In genomic region chr5:61162832-61163567, GRCh38 we compare ENCODE assay signal across 8 cellular contexts. TPM values are rescaled to one million over a fixed set of nuclear protein-coding genes. Genes with fewer than 3 reads are reported as not detected.
DNase-seq lines count a peak whose midpoint lies in the region; ATAC-seq, FAIRE-seq and TF ChIP-seq lines count a peak whose summit lies in the region.

No MANE protein-coding gene starts in this region.

- no peaks in the 10 kb centered on the region for H4K20me1 ChIP-seq in BLaER1

- DNase-seq in HCEC 1CT (peak; percentile 41), SJCRH30 (peak; percentile 47 to 64), mesendoderm (peak; percentile 62), upper lobe of right lung (no peak), GM12892 (ENCODE audit: insufficient read length) (no peak)
- no peak for DNase-seq in effector memory CD4-positive, alpha-beta T cell

- H3K56ac ChIP-seq in mesendoderm (ENCODE audit: low read length): peak overlapping the region; percentile 100

- H3K9me3 ChIP-seq in BLaER1: peaks cover 3% of the 10 kb centered on the region; the same call in 1 of the 2 replicates
- H3K9me3 ChIP-seq in SJCRH30 (replicated peaks): no peaks in the 10 kb centered on the region
- no peaks in the 10 kb centered on the region for H3K9me3 ChIP-seq in effector memory CD4-positive, alpha-beta T cell (ENCODE audit: control insufficient read depth, low read length)
- H3K9me3 ChIP-seq in upper lobe of right lung: no peaks in the 10 kb centered on the region

- FAIRE-seq in GM12892 (lab: Jason Lieb, UNC): no peak

- H3K23ac ChIP-seq in mesendoderm (ENCODE audit: low read length): no peak overlapping the region

- WGBS in mesendoderm (ENCODE audit: extremely low coverage, insufficient coverage, low lambda C conversion rate): no CpG with 5 or more reads among the region's 14 CpGs

- H3K79me1 ChIP-seq in mesendoderm (ENCODE audit: low read length): peaks cover 7% of the 10 kb centered on the region

- peaks cover 26% of the 10 kb centered on the region for H3K79me2 ChIP-seq in mesendoderm (ENCODE audit: control insufficient read depth, insufficient read depth, low read length)

- intact Hi-C loops in upper lobe of right lung (cut with DNase I): no loop called here

- peak overlapping the region; percentile 10 for H4K5ac ChIP-seq in mesendoderm (ENCODE audit: low read length)

- ATAC-seq in upper lobe of right lung (peak; percentile 7), GM19467 (IDR thresholded peaks at IDR 0.05; ENCODE audit: unreplicated experiment) (no peak)

- H3K4me1 ChIP-seq in BLaER1 (peaks cover 19% of the 10 kb centered on the region), SJCRH30 (0 out of 2 replicates have a peak, but pooled peaks cover 2% of the 10 kb centered on the region), mesendoderm (ENCODE audit: control insufficient read depth, low read depth, low read length) (no peaks in the 10 kb centered on the region), upper lobe of right lung (peaks cover 25% of the 10 kb centered on the region)
- H3K4me1 ChIP-seq in effector memory CD4-positive, alpha-beta T cell (ENCODE audit: control insufficient read depth, insufficient read depth, low read length, poor library complexity, severe bottlenecking): no peaks in the 10 kb centered on the region

- H3K4me3 ChIP-seq in BLaER1 (peak overlapping the region; percentile 81), SJCRH30 (peak overlapping the region; percentile 75), mesendoderm (ENCODE audit: low read length) (peak overlapping the region; percentile 82), upper lobe of right lung (peak overlapping the region; percentile 94)
- H3K4me3 ChIP-seq in effector memory CD4-positive, alpha-beta T cell (ENCODE audit: insufficient read depth, low read depth, low read length, poor library complexity, severe bottlenecking): peak overlapping the region; percentile 91

- no peaks in the 10 kb centered on the region for H3K27me3 ChIP-seq in BLaER1
- H3K27me3 ChIP-seq in SJCRH30: no peaks in the 10 kb centered on the region
- no peaks in the 10 kb centered on the region for H3K27me3 ChIP-seq in effector memory CD4-positive, alpha-beta T cell (replicated peaks; ENCODE audit: control insufficient read depth, insufficient read depth, low read length, poor library complexity, severe bottlenecking)
- H3K27me3 ChIP-seq in mesendoderm (ENCODE audit: insufficient read depth, low read length, poor library complexity): no peaks in the 10 kb centered on the region
- no peaks in the 10 kb centered on the region for H3K27me3 ChIP-seq in upper lobe of right lung

- peak overlapping the region; percentile 94 for H3K27ac ChIP-seq in BLaER1
- H3K27ac ChIP-seq in SJCRH30: peak overlapping the region; percentile 88
- peak overlapping the region; percentile 64 for H3K27ac ChIP-seq in effector memory CD4-positive, alpha-beta T cell (ENCODE audit: insufficient read depth, low read length, poor library complexity, severe bottlenecking)
- H3K27ac ChIP-seq in mesendoderm (ENCODE audit: low read depth, low read length): peak overlapping the region; percentile 6
- peak overlapping the region; percentile 97 for H3K27ac ChIP-seq in upper lobe of right lung

- peak overlapping the region; percentile 77 for H3K4ac ChIP-seq in mesendoderm (ENCODE audit: low read depth, low read length)

- no peak for TF ChIP-seq POLR2A in GM12892 (IDR thresholded peaks at IDR 0.05; ENCODE audit: low read depth, low read length)

- no peak overlapping the region for H2BK120ac ChIP-seq in mesendoderm (ENCODE audit: low read depth, low read length)

- H3K36me3 ChIP-seq in BLaER1 (peaks cover 18% of the 10 kb centered on the region; the same call in 1 of the 2 replicates), SJCRH30 (peaks cover 24% of the 10 kb centered on the region), mesendoderm (ENCODE audit: control insufficient read depth, insufficient read depth, low read length) (no peaks in the 10 kb centered on the region), upper lobe of right lung (peaks cover 18% of the 10 kb centered on the region)
- H3K36me3 ChIP-seq in effector memory CD4-positive, alpha-beta T cell (ENCODE audit: control insufficient read depth, insufficient read depth, low read length): no peaks in the 10 kb centered on the region

- peak overlapping the region; percentile 83 for H3K4me2 ChIP-seq in BLaER1
- H3K4me2 ChIP-seq in mesendoderm (ENCODE audit: low read length): peak overlapping the region; percentile 70

- H2BK15ac ChIP-seq in mesendoderm (replicated peaks; ENCODE audit: low read depth): no peak overlapping the region

- no peak for TF ChIP-seq CTCF in upper lobe of right lung (IDR thresholded peaks at IDR 0.05)

- H2AK5ac ChIP-seq in mesendoderm (ENCODE audit: low read length): no peak overlapping the region

- H3K18ac ChIP-seq in mesendoderm (ENCODE audit: low read length): peak overlapping the region; percentile 53

- peak overlapping the region; percentile 87 for H4K8ac ChIP-seq in mesendoderm (ENCODE audit: low read depth, low read length)

- H3K9ac ChIP-seq in BLaER1 (peak overlapping the region; percentile 89; the same call in 1 of the 2 replicates), mesendoderm (ENCODE audit: low read length) (peak overlapping the region; percentile 97)

- H2BK5ac ChIP-seq in mesendoderm (ENCODE audit: low read length): peak overlapping the region; percentile 75

RNA-seq across cellular contexts. Expression of gene SMIM15, which starts 0.7 kb away (rescaled TPM):
- 50.8 and 60.5 TPM in 2 replicates for total RNA-seq in SJCRH30 (2014; rRNA removed; shearing (Covaris generic))
- 64.7 TPM for polyA plus RNA-seq in mesendoderm (2013, experiment 1 of 2)
- polyA plus RNA-seq in mesendoderm (2013, experiment 2 of 2): 62.3 TPM
- total RNA-seq in upper lobe of right lung: 48.9 TPM
- 38.1 TPM for polyA plus RNA-seq in GM12892 (2012; ENCODE audit: missing spikeins)

Comparison
In these comparisons a context has a peak if more than half of its experiments do, and no peak if none do; other contexts are left out.
1. H3K27ac ChIP-seq: peak in every context shown above with its lines; median percentile 97 in upper lobe of right lung; 94 in BLaER1; 88 in SJCRH30; 64 in effector memory CD4-positive, alpha-beta T cell; 6 in mesendoderm.
2. DNase-seq: peak in HCEC 1CT (single experiment), SJCRH30 (2 of 2) and mesendoderm (single experiment); none in effector memory CD4-positive, alpha-beta T cell (0 of 3), upper lobe of right lung (single experiment) and GM12892 (single experiment).
3. Peak in every context shown above with its lines, with median percentiles within 50 percentile points of each other: H3K4me3 ChIP-seq.